4 cellular contexts compared by ENCODE assay signal in the genomic region with DNA sequence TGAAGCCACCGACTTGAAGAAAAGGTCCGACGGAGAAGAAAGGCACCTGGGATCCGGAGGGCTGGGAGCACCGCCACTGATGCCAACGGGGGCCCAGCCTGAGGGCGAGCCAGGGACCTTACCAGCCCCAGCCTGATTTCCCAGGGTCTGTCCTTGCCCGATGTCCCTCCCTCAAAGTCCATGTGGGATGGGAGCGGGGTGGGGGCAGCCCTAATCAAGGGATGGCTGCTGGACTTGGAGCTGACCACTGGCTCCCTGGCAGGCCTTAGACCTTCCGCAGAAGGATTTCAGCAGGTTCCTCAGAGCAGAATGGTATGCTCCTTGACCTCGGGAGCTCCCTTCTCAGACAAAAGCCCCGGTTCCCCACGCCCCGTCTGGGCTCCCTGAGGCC.
"Had no signal": no experiment of that assay in that cellular context is flagged by ENCODE, and none has a peak within 500 bp of the region (broad histone marks: within the 10 kb centered on the region; RNA-seq: fewer than 3 reads in every experiment).

No MANE protein-coding gene starts in this region.

- H3K4me3 ChIP-seq: ovary, tibial nerve had no signal

- H3K36me3 ChIP-seq: ovary, tibial nerve had no signal

- H3K9me3 ChIP-seq: ovary, tibial nerve had no signal

- DNase-seq: cortex of kidney, foreskin keratinocyte had no signal

- ATAC-seq: foreskin keratinocyte had no signal

- H3K27ac ChIP-seq: foreskin keratinocyte, ovary had no signal

- H3K27me3 ChIP-seq: foreskin keratinocyte, ovary, tibial nerve had no signal
